Comparison of ENCODE assay signal across 2 cellular contexts in the genomic region with DNA sequence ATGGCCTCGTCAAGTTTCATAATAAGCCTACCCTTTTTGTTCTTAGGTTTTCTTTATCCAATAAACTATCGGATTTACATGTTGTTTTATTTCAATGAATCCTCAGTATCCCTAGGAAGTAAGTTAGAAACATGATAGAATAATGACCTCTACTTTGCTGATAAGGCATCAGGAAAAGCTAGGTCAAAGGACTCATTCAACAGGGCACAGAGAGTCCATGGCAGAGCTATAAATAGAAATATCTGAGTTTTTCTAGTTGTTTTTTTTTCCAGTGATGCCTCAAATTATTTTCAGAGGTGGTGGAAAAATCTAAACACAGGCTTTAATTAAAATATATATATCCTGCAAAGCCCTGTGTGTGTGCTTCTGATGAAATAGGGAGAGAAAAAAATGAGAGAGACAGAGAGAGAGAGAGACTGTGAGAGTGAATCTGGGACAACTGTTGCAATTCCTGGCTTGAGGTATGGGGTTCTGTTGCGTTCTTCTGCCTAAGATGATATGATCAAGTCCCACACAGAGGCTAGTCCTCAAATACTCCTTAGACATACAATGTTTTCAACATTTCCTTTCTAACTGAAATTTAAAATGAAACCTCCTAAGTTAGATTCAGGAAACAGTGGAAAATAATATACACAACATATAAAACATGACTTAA.
TF ChIP-seq lines count a peak whose summit lies in the region.

No MANE protein-coding gene starts in this region.

TF ChIP-seq in liver, 16 proteins besides CTCF, POLR2A, EP300 and RAD21:
- TF ChIP-seq TAF1 (conservative IDR thresholded peaks at IDR 0.05) (no peak), HNF4A (conservative IDR thresholded peaks at IDR 0.05) (peak; percentile 1 to 49), FOXA2 (IDR thresholded peaks at IDR 0.05) (no peak), ATF3 (IDR thresholded peaks at IDR 0.05) (no peak), MAX (IDR thresholded peaks at IDR 0.05) (no peak), GABPA (IDR thresholded peaks at IDR 0.05 in 1 of 2, conservative IDR thresholded peaks at IDR 0.05 in 1 of 2) (no peak), FOXA1 (IDR thresholded peaks at IDR 0.05) (no peak), RXRA (IDR thresholded peaks at IDR 0.05) (peak; percentile 57 to 65), SP1 (IDR thresholded peaks at IDR 0.05) (peak; percentile 36), JUND (IDR thresholded peaks at IDR 0.05) (no peak), NR2F2 (IDR thresholded peaks at IDR 0.05) (peak; percentile 10)
- TF ChIP-seq, protein P1, sequence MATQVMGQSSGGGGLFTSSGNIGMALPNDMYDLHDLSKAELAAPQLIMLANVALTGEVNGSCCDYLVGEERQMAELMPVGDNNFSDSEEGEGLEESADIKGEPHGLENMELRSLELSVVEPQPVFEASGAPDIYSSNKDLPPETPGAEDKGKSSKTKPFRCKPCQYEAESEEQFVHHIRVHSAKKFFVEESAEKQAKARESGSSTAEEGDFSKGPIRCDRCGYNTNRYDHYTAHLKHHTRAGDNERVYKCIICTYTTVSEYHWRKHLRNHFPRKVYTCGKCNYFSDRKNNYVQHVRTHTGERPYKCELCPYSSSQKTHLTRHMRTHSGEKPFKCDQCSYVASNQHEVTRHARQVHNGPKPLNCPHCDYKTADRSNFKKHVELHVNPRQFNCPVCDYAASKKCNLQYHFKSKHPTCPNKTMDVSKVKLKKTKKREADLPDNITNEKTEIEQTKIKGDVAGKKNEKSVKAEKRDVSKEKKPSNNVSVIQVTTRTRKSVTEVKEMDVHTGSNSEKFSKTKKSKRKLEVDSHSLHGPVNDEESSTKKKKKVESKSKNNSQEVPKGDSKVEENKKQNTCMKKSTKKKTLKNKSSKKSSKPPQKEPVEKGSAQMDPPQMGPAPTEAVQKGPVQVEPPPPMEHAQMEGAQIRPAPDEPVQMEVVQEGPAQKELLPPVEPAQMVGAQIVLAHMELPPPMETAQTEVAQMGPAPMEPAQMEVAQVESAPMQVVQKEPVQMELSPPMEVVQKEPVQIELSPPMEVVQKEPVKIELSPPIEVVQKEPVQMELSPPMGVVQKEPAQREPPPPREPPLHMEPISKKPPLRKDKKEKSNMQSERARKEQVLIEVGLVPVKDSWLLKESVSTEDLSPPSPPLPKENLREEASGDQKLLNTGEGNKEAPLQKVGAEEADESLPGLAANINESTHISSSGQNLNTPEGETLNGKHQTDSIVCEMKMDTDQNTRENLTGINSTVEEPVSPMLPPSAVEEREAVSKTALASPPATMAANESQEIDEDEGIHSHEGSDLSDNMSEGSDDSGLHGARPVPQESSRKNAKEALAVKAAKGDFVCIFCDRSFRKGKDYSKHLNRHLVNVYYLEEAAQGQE (IDR thresholded peaks at IDR 0.05) = no peak

TF ChIP-seq in HepG2, 621 proteins besides CTCF, POLR2A, EP300 and RAD21:
- TF ChIP-seq PHF5A (CRISPR knock-in tag; IDR thresholded peaks at IDR 0.05; ENCODE audit: low read depth, unreplicated experiment) = no peak
- no peak for TF ChIP-seq ZNF260 (CRISPR knock-in tag; IDR thresholded peaks at IDR 0.05; ENCODE audit: borderline replicate concordance, low read depth)
